ENCODE assay signal across 9 cellular contexts in genomic region chr19:45809643-45810159, GRCh38. TPM values are rescaled to one million over a fixed set of nuclear protein-coding genes. Genes with fewer than 3 reads are reported as not detected.
A peak's percentile ranks its signal among the peaks of the same experiment; 100 is the strongest.
DNase-seq lines count a peak whose midpoint lies in the region; ATAC-seq and TF ChIP-seq lines count a peak whose summit lies in the region.
"Had no signal": no experiment of that assay in that cellular context is flagged by ENCODE, and none has a peak within 500 bp of the region (broad histone marks: within the 10 kb centered on the region; RNA-seq: fewer than 3 reads in every experiment).

No MANE protein-coding gene starts in this region.

- peak overlapping the region; percentile 14; the same call in 1 of the 2 replicates for H2AFZ ChIP-seq in OCI-LY7 (ENCODE audit: low read length)

- peaks cover 4% of the 10 kb centered on the region; the same call in 1 of the 2 replicates for H3K36me3 ChIP-seq in OCI-LY7 (ENCODE audit: insufficient read depth, low read length)
- H3K36me3 ChIP-seq: ovary had no signal

- no TSS peak for BruUV-seq in OCI-LY7 (replicated peaks; lab: Mats Ljungman, UMichigan)

- peak overlapping the region; percentile 25 for H3K4me2 ChIP-seq in OCI-LY7 (ENCODE audit: low read length)

- no peaks in the 10 kb centered on the region for H3K9me3 ChIP-seq in OCI-LY7 (ENCODE audit: low read length)
- H3K9me3 ChIP-seq: ovary had no signal

- no peaks in the 10 kb centered on the region for H3K79me2 ChIP-seq in OCI-LY7 (ENCODE audit: insufficient read depth, low read depth, low read length)

- CTCF ChIA-PET in OCI-LY7 (lab: Charles Lee; ENCODE audit: unreplicated experiment): no interaction called here

- H3K27ac ChIP-seq in OCI-LY7 (ENCODE audit: low read depth, low read length, poor library complexity, severe bottlenecking): peak overlapping the region; percentile 3
- H3K27ac ChIP-seq: ovary had no signal

- POLR2A ChIA-PET in OCI-LY7 (lab: Charles Lee): no interaction called here

- H3K9me2 ChIP-seq in OCI-LY7 (ENCODE audit: insufficient read depth, low read length): no peaks in the 10 kb centered on the region

- no peak for ATAC-seq in esophagus mucosa
- no peak for ATAC-seq in GM21390 (IDR thresholded peaks at IDR 0.05; ENCODE audit: unreplicated experiment)
- no peak for ATAC-seq in HG03135 (IDR thresholded peaks at IDR 0.05; ENCODE audit: unreplicated experiment)

- H3K4me3 ChIP-seq in GM12865 (ENCODE audit: low read depth, low read length) (no peak overlapping the region), OCI-LY7 (ENCODE audit: low read depth, low read length, poor library complexity, severe bottlenecking) (no peak overlapping the region)
- H3K4me3 ChIP-seq: ovary had no signal

- DNase-seq in ACHN (peak; percentile 15), GM12865 (ENCODE audit: low read depth) (peak; percentile 67), OCI-LY7 (ENCODE audit: low spot score) (peak; percentile 54), fibroblast of peridontal ligament (ENCODE audit: extremely low read depth) (peak; percentile 81), NCI-H1930 (lab: John Stamatoyannopoulos, UW) (no peak)

- intact Hi-C loops in OCI-LY7 (cut with micrococcal nuclease; ENCODE audit: unreplicated experiment): no loop called here

- no peak for TF ChIP-seq CTCF in GM12865 (IDR thresholded peaks at IDR 0.05; ENCODE audit: insufficient read depth, low read depth, low read length, missing control alignments)
- TF ChIP-seq CTCF in OCI-LY7 (conservative IDR thresholded peaks at IDR 0.05; ENCODE audit: low read length): no peak

- no peaks in the 10 kb centered on the region for H4K20me1 ChIP-seq in OCI-LY7 (ENCODE audit: insufficient read depth, low read length)

- in situ Hi-C loops in ACHN (cut with HindIII; ENCODE audit: low pct_ligation_motif_present, low pct_unique_long_range_greater_than_20kb, low sequenced_read_pairs): no loop called here

- peaks cover 13% of the 10 kb centered on the region for H3K4me1 ChIP-seq in OCI-LY7 (ENCODE audit: insufficient read depth, low read length, poor library complexity, severe bottlenecking)

RNA-seq across cellular contexts. Expression of gene RSPH6A, which starts 5.4 kb away (rescaled TPM):
- total RNA-seq in OCI-LY7 (2014; rRNA removed; shearing (Covaris generic)): 0.16 and 0.21 TPM in 2 replicates
- total RNA-seq in OCI-LY7 (2022) (0.63 and 0.72 TPM in 2 replicates), esophagus mucosa (0.12 TPM)

RNA-seq across cellular contexts. Expression of gene DMWD, which starts 17.1 kb away (rescaled TPM):
- 27.1 and 43.2 TPM in 2 replicates for total RNA-seq in OCI-LY7 (2014; rRNA removed; shearing (Covaris generic))
- total RNA-seq in OCI-LY7 (2022) (44.0 and 57.3 TPM in 2 replicates), esophagus mucosa (17.4 TPM)

RNA-seq across cellular contexts. Expression of gene DMPK, which starts 27.4 kb away (rescaled TPM):
- 12.8 and 14.9 TPM in 2 replicates for total RNA-seq in OCI-LY7 (2014; rRNA removed; shearing (Covaris generic))
- total RNA-seq in OCI-LY7 (2022): 34.7 and 46.9 TPM in 2 replicates
- total RNA-seq in esophagus mucosa: 15.5 TPM

RNA-seq across cellular contexts. Expression of gene SIX5, which starts 40.6 kb away (rescaled TPM):
- total RNA-seq in OCI-LY7 (2014; rRNA removed; shearing (Covaris generic)): 9.4 and 10.2 TPM in 2 replicates
- total RNA-seq in OCI-LY7 (2022) (15.2 and 18.6 TPM in 2 replicates), esophagus mucosa (8.8 TPM)

RNA-seq across cellular contexts. Expression of gene SYMPK, which starts 53.2 kb away (rescaled TPM):
- 84.4 and 116 TPM in 2 replicates for total RNA-seq in OCI-LY7 (2014; rRNA removed; shearing (Covaris generic))
- total RNA-seq in OCI-LY7 (2022) (118 and 133 TPM in 2 replicates), esophagus mucosa (42.9 TPM)

Comparison
In these comparisons a context has a peak if more than half of its experiments do, and no peak if none do; other contexts are left out.
1. DNase-seq: peak in ACHN (single experiment), GM12865 (single experiment), OCI-LY7 (single experiment) and fibroblast of peridontal ligament (single experiment); none in NCI-H1930 (0 of 2).